In the genomic region with DNA sequence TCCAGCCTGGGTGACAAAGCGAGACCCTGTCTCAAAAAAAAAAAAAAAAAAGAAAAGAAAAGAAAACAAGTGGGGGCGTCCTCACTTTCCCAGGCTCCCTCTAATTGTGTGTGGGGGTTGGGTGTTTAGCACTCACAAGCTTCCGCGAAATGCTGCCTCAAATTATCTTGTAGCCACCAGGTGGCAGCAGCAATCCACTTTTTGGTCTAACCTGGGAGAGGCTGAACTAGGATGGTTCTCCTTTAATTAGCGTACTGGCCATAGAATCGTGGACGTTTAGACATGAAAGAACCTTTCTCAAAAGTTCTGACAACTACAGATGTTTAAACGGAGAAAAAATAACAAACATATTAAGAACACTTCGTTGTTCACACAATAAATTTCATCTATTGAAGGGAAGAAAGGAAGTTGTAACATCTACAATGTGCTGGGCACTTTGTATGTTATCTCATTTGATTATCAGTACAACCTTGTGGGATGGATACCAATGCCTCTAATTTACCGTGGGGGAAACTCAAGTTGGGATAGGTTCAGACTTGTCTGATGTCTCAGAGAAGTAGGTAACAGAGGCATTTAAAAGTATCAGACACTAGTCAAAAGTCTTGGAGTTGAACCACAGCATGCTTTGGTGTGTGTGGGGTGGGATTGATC, we compare ENCODE assay signal across 8 cellular contexts.
DNase-seq lines count a peak whose midpoint lies in the region; ATAC-seq, FAIRE-seq and TF ChIP-seq lines count a peak whose summit lies in the region.

No MANE protein-coding gene starts in this region.

- H3K9ac ChIP-seq in endothelial cell of umbilical vein (replicated peaks; ENCODE audit: extremely low read depth, insufficient read depth, low read length), result no peak overlapping the region

- BruUV-seq in endothelial cell of umbilical vein (replicated peaks; lab: Mats Ljungman, UMichigan), result no TSS peak

- CTCF ChIA-PET in endothelial cell of umbilical vein (lab: Charles Lee), result interaction anchor here (0.6 to 4.9 kb wide), 26 partner anchors 9 to 641 kb away, joined by 3 to 32 read pairs (median 4); no protein-coding TSS in a partner anchor

- DNase-seq in DMS 273 treated with DMSO at 0.1 percent for 48 hours (lab: John Stamatoyannopoulos, UW) (peak; percentile 32), HPDE6-E6E7 (ENCODE audit: extremely low spot score) (peak; percentile 68), NOMO-1 (lab: John Stamatoyannopoulos, UW; ENCODE audit: unreplicated experiment in 2 of 2) (peak; percentile 59 to 71), endothelial cell of umbilical vein (ENCODE audit: low read depth, low spot score) (peak; percentile 80), middle frontal gyrus (ENCODE audit: extremely low spot score, low spot score) (peak; percentile 85)
- DNase-seq in activated CD8-positive, alpha-beta memory T cell treated with anti-CD3 and anti-CD28 coated beads for 24 hours, result peak; percentile 90
- peak; percentile 66 for DNase-seq in stimulated activated CD8-positive, alpha-beta memory T cell treated with anti-CD3 and anti-CD28 coated beads, Interleukin-4, amount 100 ng/mL, for 24 hours (ENCODE audit: low read depth)

- no peaks in the 10 kb centered on the region for H4K20me1 ChIP-seq in endothelial cell of umbilical vein (replicated peaks; ENCODE audit: control insufficient read depth, extremely low read depth, insufficient read depth, low read length)

- peaks cover 3 to 7% of the 10 kb centered on the region in 2 experiments for H3K27me3 ChIP-seq in endothelial cell of umbilical vein (ENCODE audit: control insufficient read depth in 2 of 2, insufficient read depth in 2 of 2, low read length in 2 of 2)

- no peaks in the 10 kb centered on the region for H3K9me1 ChIP-seq in endothelial cell of umbilical vein (replicated peaks; ENCODE audit: control insufficient read depth, extremely low read depth, insufficient read depth, low read length)

- peak; percentile 65 to 69 for TF ChIP-seq CTCF in endothelial cell of umbilical vein (IDR thresholded peaks at IDR 0.05; ENCODE audit: extremely low read depth in 1 of 2, insufficient read depth in 1 of 2, low read depth in 1 of 2, low read length in 2 of 2)

- no peak overlapping the region for H3K4me3 ChIP-seq in endothelial cell of umbilical vein (replicated peaks in 1 of 3; ENCODE audit: insufficient read depth in 1 of 3, low read depth in 1 of 3, low read length in 3 of 3)

- ATAC-seq in GM21390 (IDR thresholded peaks at IDR 0.05; ENCODE audit: unreplicated experiment), result peak; percentile 94

- peak overlapping the region; percentile 12 for H3K4me2 ChIP-seq in endothelial cell of umbilical vein (ENCODE audit: insufficient read depth, low read length)

- H3K36me3 ChIP-seq in endothelial cell of umbilical vein (ENCODE audit: control insufficient read depth in 2 of 2, extremely low read depth in 1 of 2, insufficient read depth in 2 of 2, low read length in 2 of 2), result no peaks in the 10 kb centered on the region

- peak overlapping the region; percentile 9 for H2AFZ ChIP-seq in endothelial cell of umbilical vein (ENCODE audit: low read depth, low read length)

- TF ChIP-seq POLR2A in endothelial cell of umbilical vein (IDR thresholded peaks at IDR 0.05; ENCODE audit: low read depth, low read length), result no peak

- no peaks in the 10 kb centered on the region for H3K79me2 ChIP-seq in endothelial cell of umbilical vein (ENCODE audit: control insufficient read depth, insufficient read depth, low read length)

- intact Hi-C loops in endothelial cell of umbilical vein (cut with micrococcal nuclease), result loop anchor here (1.0 to 10.0 kb wide), 5 partner anchors 204 to 732 kb away; a partner anchor contains a TSS

- H3K4me1 ChIP-seq in endothelial cell of umbilical vein (ENCODE audit: control insufficient read depth, extremely low read depth, insufficient read depth, low read length), result peaks cover 8% of the 10 kb centered on the region

- POLR2A ChIA-PET in endothelial cell of umbilical vein (lab: Charles Lee), result interaction anchor here (0.6 kb wide), 1 partner anchor 276 kb away, joined by 6 read pairs; no protein-coding TSS in a partner anchor

- no peak overlapping the region for H3K27ac ChIP-seq in endothelial cell of umbilical vein (ENCODE audit: insufficient read depth, low read depth, low read length)

- no peaks in the 10 kb centered on the region for H3K9me3 ChIP-seq in endothelial cell of umbilical vein (replicated peaks; ENCODE audit: control insufficient read depth, insufficient read depth, low read length)

- peak; percentile 89 for FAIRE-seq in endothelial cell of umbilical vein (lab: Jason Lieb, UNC)

- dilution Hi-C loops in endothelial cell of umbilical vein (cut with MboI; ENCODE audit: extremely low pct_ligation_motif_present, low sequenced_read_pairs), result loop anchor here (25.0 kb wide), 1 partner anchor 157 kb away; no protein-coding TSS in a partner anchor

TF ChIP-seq in endothelial cell of umbilical vein, 7 proteins besides CTCF, POLR2A, EP300 and RAD21:
- TF ChIP-seq EZH2 (IDR thresholded peaks at IDR 0.05; ENCODE audit: borderline replicate concordance, low read depth, low read length, severe bottlenecking) (no peak), MYC (IDR thresholded peaks at IDR 0.05; ENCODE audit: low read depth, low read length) (no peak), FOS (IDR thresholded peaks at IDR 0.05; ENCODE audit: borderline replicate concordance, insufficient read depth, low read length) (no peak), JUN (IDR thresholded peaks at IDR 0.05; ENCODE audit: borderline replicate concordance, insufficient read depth, insufficient read length, low read depth) (no peak), POLR2AphosphoS5 (IDR thresholded peaks at IDR 0.05; ENCODE audit: insufficient read depth, low read depth, low read length) (no peak), GATA2 (IDR thresholded peaks at IDR 0.05; ENCODE audit: insufficient read depth, insufficient read length, low read depth, low read length) (no peak)
- TF ChIP-seq, protein P1, sequence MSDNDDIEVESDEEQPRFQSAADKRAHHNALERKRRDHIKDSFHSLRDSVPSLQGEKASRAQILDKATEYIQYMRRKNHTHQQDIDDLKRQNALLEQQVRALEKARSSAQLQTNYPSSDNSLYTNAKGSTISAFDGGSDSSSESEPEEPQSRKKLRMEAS (IDR thresholded peaks at IDR 0.05; ENCODE audit: insufficient read depth, insufficient read length), result no peak

Comparison
In these comparisons a context has a peak if more than half of its experiments do, and no peak if none do; other contexts are left out.
1. DNase-seq: peak in every context shown above with its lines; median percentile 90 in activated CD8-positive, alpha-beta memory T cell treated with anti-CD3 and anti-CD28 coated beads for 24 hours; 85 in middle frontal gyrus; 80 in endothelial cell of umbilical vein; 68 in HPDE6-E6E7; 66 in stimulated activated CD8-positive, alpha-beta memory T cell treated with anti-CD3 and anti-CD28 coated beads, Interleukin-4, amount 100 ng/mL, for 24 hours; 65 in NOMO-1; 32 in DMS 273 treated with DMSO at 0.1 percent for 48 hours.